In genomic region chr3:74523811-74524210, GRCh38 we compare ENCODE assay signal across 30 cellular contexts.
"Had no signal": no experiment of that assay in that cellular context is flagged by ENCODE, and none has a peak within 500 bp of the region (broad histone marks: within the 10 kb centered on the region; RNA-seq: fewer than 3 reads in every experiment).

No MANE protein-coding gene starts in this region.

- H3K4me2 ChIP-seq: hepatocyte, smooth muscle cell had no signal

- H3K27ac ChIP-seq: adrenal gland, ascending aorta, coronary artery, epithelial cell of prostate, hepatocyte, parathyroid adenoma, stomach, suprapubic skin, tibial nerve had no signal

- H3K9me3 Mint-ChIP-seq: endodermal cell; nephron progenitor cell; stimulated activated memory B cell treated with anti-CD40 and anti-IgM and Interleukin-4, amounts not matched to agents 10 μg/mL and 1 μg/mL and 100 μg/mL, for 72 hours; WTC11 had no signal

- ATAC-seq: activated T-cell treated with anti-CD3 and anti-CD28 coated beads, Interleukin-2, amount 50 U/mL, for 4 hours; left cardiac atrium; sciatic nerve; stimulated activated memory B cell treated with anti-CD40 and anti-IgM and Interleukin-4, amounts not matched to agents 10 μg/mL and 1 μg/mL and 100 μg/mL, for 72 hours; WTC11 had no signal

- H3K27ac Mint-ChIP-seq: activated naive CD8-positive, alpha-beta T cell; activated T-helper 2 cell treated with anti-CD3 and anti-CD28 coated beads, Interferon-gamma antibody, Interleukin-2, Interleukin-4, amounts not matched to agents 10 μg/mL and 5 μg/mL and 100 μg/mL, durations not matched to agents 14 hours and 24 hours and 36 hours; endodermal cell; immature natural killer cell; nephron progenitor cell; stimulated activated memory B cell treated with anti-CD40 and anti-IgM and Interleukin-4, amounts not matched to agents 10 μg/mL and 1 μg/mL and 100 μg/mL, for 72 hours; WTC11 had no signal

- H3K4me1 Mint-ChIP-seq: endodermal cell; immature natural killer cell; nephron progenitor cell; stimulated activated memory B cell treated with anti-CD40 and anti-IgM and Interleukin-4, amounts not matched to agents 10 μg/mL and 1 μg/mL and 100 μg/mL, for 72 hours; WTC11 had no signal

- H3K4me3 Mint-ChIP-seq: activated naive CD8-positive, alpha-beta T cell; activated T-cell treated with anti-CD3 and anti-CD28 coated beads, Interleukin-2, amount 50 U/mL, for 4 hours; endodermal cell; immature natural killer cell; nephron progenitor cell; stimulated activated memory B cell treated with anti-CD40 and anti-IgM and Interleukin-4, amounts not matched to agents 10 μg/mL and 1 μg/mL and 100 μg/mL, for 72 hours; WTC11 had no signal

- H3K36me3 Mint-ChIP-seq: activated naive CD8-positive, alpha-beta T cell; immature natural killer cell; stimulated activated memory B cell treated with anti-CD40 and anti-IgM and Interleukin-4, amounts not matched to agents 10 μg/mL and 1 μg/mL and 100 μg/mL, for 72 hours; WTC11 had no signal

- H2AFZ ChIP-seq: hepatocyte, parathyroid adenoma had no signal

- FAIRE-seq: bronchial epithelial cell had no signal

- H3K27me3 ChIP-seq: adrenal gland, ascending aorta, hepatocyte, stomach, suprapubic skin, tibial nerve had no signal

- DNase-seq: activated CD8-positive, alpha-beta memory T cell treated with anti-CD3 and anti-CD28 coated beads, Interleukin-2, amount 50 U/mL, for 48 hours; activated naive CD4-positive, alpha-beta T cell; activated T-cell treated with anti-CD3 and anti-CD28 coated beads, Interleukin-2, amount 50 U/mL, for 4 hours; adrenal gland; endodermal cell; foreskin melanocyte; glutamatergic neuron; immature natural killer cell; left cardiac atrium; mesenchymal stem cell; nephron progenitor cell; nucleus accumbens; stimulated activated CD4-positive, alpha-beta T cell treated with anti-CD3 and anti-CD28 coated beads, Interleukin-15, amount 100 ng/mL, for 24 hours; stomach; T-helper 1 cell; T1000 had no signal

- H3K36me3 ChIP-seq: adrenal gland, ascending aorta, stomach, suprapubic skin, tibial nerve had no signal

- H3K4me3 ChIP-seq: adrenal gland, ascending aorta, coronary artery, hepatocyte, smooth muscle cell, stomach, suprapubic skin, tibial nerve had no signal

- H3K9me3 ChIP-seq: adrenal gland, ascending aorta, stomach, suprapubic skin, tibial nerve had no signal

- H3K79me2 ChIP-seq: hepatocyte, parathyroid adenoma had no signal

- H3K9ac ChIP-seq: parathyroid adenoma had no signal

- H3K4me1 ChIP-seq: adrenal gland, ascending aorta, parathyroid adenoma, stomach, suprapubic skin, tibial nerve had no signal

- H3K27me3 Mint-ChIP-seq: activated naive CD8-positive, alpha-beta T cell; stimulated activated memory B cell treated with anti-CD40 and anti-IgM and Interleukin-4, amounts not matched to agents 10 μg/mL and 1 μg/mL and 100 μg/mL, for 72 hours had no signal
